8 cellular contexts compared by ENCODE assay signal in genomic region chr15:67456677-67457529, GRCh38.
DNase-seq lines count a peak whose midpoint lies in the region; ATAC-seq and TF ChIP-seq lines count a peak whose summit lies in the region.

No MANE protein-coding gene starts in this region.

- POLR2A ChIA-PET in naive thymus-derived CD8-positive, alpha-beta T cell (lab: Charles Lee), result interaction anchor here (1.0 to 1.7 kb wide), 2 partner anchors 379 to 384 kb away, joined by 3 to 4 read pairs; no protein-coding TSS in a partner anchor

- H3K27ac Mint-ChIP-seq in naive thymus-derived CD8-positive, alpha-beta T cell, result no peak overlapping the region
- no peak overlapping the region for H3K27ac Mint-ChIP-seq in stimulated activated effector memory CD8-positive, alpha-beta T cell treated with anti-CD3 and anti-CD28 coated beads, Interleukin-12 subunit alpha, Interleukin-12 subunit beta, amount 100 ng/mL, for 72 hours

- H3K9me3 Mint-ChIP-seq in naive thymus-derived CD8-positive, alpha-beta T cell, result no peaks in the 10 kb centered on the region
- no peaks in the 10 kb centered on the region for H3K9me3 Mint-ChIP-seq in stimulated activated effector memory CD8-positive, alpha-beta T cell treated with anti-CD3 and anti-CD28 coated beads, Interleukin-12 subunit alpha, Interleukin-12 subunit beta, amount 100 ng/mL, for 72 hours

- TF ChIP-seq POLR2A in esophagus muscularis mucosa (IDR thresholded peaks at IDR 0.05; ENCODE audit: low read depth), result no peak

- H3K9me3 ChIP-seq in esophagus muscularis mucosa, result no peaks in the 10 kb centered on the region

- WGBS in esophagus muscularis mucosa, result 31% methylated on average over 8 of the region's 8 CpGs

- peak; percentile 73 for DNase-seq in EH (ENCODE audit: low read depth)
- DNase-seq in OCI-M1 (lab: John Stamatoyannopoulos, UW), result peak; percentile 86
- DNase-seq in activated T-cell treated with anti-CD3 and anti-CD28 coated beads for 24 hours (ENCODE audit: low read depth), result peak; percentile 70
- DNase-seq in esophagus muscularis mucosa (ENCODE audit: extremely low spot score), result no peak
- peak; percentile 56 to 90 (median 74) for DNase-seq in naive thymus-derived CD8-positive, alpha-beta T cell
- peak; percentile 82 to 91 for DNase-seq in stimulated activated effector memory CD8-positive, alpha-beta T cell treated with anti-CD3 and anti-CD28 coated beads, Interleukin-12 subunit alpha, Interleukin-12 subunit beta, amount 100 ng/mL, for 72 hours (ENCODE audit: low spot score in 2 of 2)

- intact Hi-C loops in esophagus muscularis mucosa (cut with DNase I), result no loop called here

- H3K4me3 Mint-ChIP-seq in naive thymus-derived CD8-positive, alpha-beta T cell, result no peak overlapping the region
- H3K4me3 Mint-ChIP-seq in stimulated activated effector memory CD8-positive, alpha-beta T cell treated with anti-CD3 and anti-CD28 coated beads, Interleukin-12 subunit alpha, Interleukin-12 subunit beta, amount 100 ng/mL, for 72 hours, result no peak overlapping the region

- H3K27me3 Mint-ChIP-seq in naive thymus-derived CD8-positive, alpha-beta T cell, result peaks cover 0 to 5% (median 0%) of the 10 kb centered on the region in 5 donors

- ATAC-seq in naive thymus-derived CD8-positive, alpha-beta T cell, result peak; percentile 87 to 99
- peak; percentile 90 for ATAC-seq in stimulated activated effector memory CD8-positive, alpha-beta T cell treated with anti-CD3 and anti-CD28 coated beads, Interleukin-12 subunit alpha, Interleukin-12 subunit beta, amount 100 ng/mL, for 72 hours
- no peak for ATAC-seq in GM18498 (IDR thresholded peaks at IDR 0.05; ENCODE audit: unreplicated experiment)

- H3K4me1 Mint-ChIP-seq in naive thymus-derived CD8-positive, alpha-beta T cell, result peaks cover 0 to 3% (median 0%) of the 10 kb centered on the region in 4 donors
- no peaks in the 10 kb centered on the region for H3K4me1 Mint-ChIP-seq in stimulated activated effector memory CD8-positive, alpha-beta T cell treated with anti-CD3 and anti-CD28 coated beads, Interleukin-12 subunit alpha, Interleukin-12 subunit beta, amount 100 ng/mL, for 72 hours

- H3K4me1 ChIP-seq in esophagus muscularis mucosa, result no peaks in the 10 kb centered on the region

- H3K27ac ChIP-seq in esophagus muscularis mucosa (replicated peaks in 1 of 4), result no peak overlapping the region

- TF ChIP-seq EP300 in Ishikawa (IDR thresholded peaks at IDR 0.05; ENCODE audit: borderline replicate concordance), result no peak
- no peak for TF ChIP-seq EP300 in esophagus muscularis mucosa (IDR thresholded peaks at IDR 0.05)

- peaks cover 0 to 11% (median 2%) of the 10 kb centered on the region in 4 donors for H3K36me3 ChIP-seq in esophagus muscularis mucosa

- H3K27me3 ChIP-seq in esophagus muscularis mucosa, result no peaks in the 10 kb centered on the region

- TF ChIP-seq RAD21 in Ishikawa (IDR thresholded peaks at IDR 0.05; ENCODE audit: low read depth), result peak; percentile 72

- peak; percentile 71 to 87 (median 72) for TF ChIP-seq CTCF in esophagus muscularis mucosa (IDR thresholded peaks at IDR 0.05)

- H3K36me3 Mint-ChIP-seq in naive thymus-derived CD8-positive, alpha-beta T cell, result peaks cover 0 to 22% (median 11%) of the 10 kb centered on the region in 3 donors
- no peaks in the 10 kb centered on the region for H3K36me3 Mint-ChIP-seq in stimulated activated effector memory CD8-positive, alpha-beta T cell treated with anti-CD3 and anti-CD28 coated beads, Interleukin-12 subunit alpha, Interleukin-12 subunit beta, amount 100 ng/mL, for 72 hours

- no peak overlapping the region for H3K4me3 ChIP-seq in esophagus muscularis mucosa

TF ChIP-seq in Ishikawa, 13 proteins besides CTCF, POLR2A, EP300 and RAD21:
- TF ChIP-seq REST (IDR thresholded peaks at IDR 0.05; ENCODE audit: low read depth) (no peak), EGR1 (IDR thresholded peaks at IDR 0.05) (no peak), CREB1 (IDR thresholded peaks at IDR 0.05; ENCODE audit: low read depth) (no peak)
